In genomic region chr10:110017940-110018339, GRCh38 we compare ENCODE assay signal across 23 cellular contexts. TPM values are rescaled to one million over a fixed set of nuclear protein-coding genes. Genes with fewer than 3 reads are reported as not detected.
A peak's percentile ranks its signal among the peaks of the same experiment; 100 is the strongest.
DNase-seq lines count a peak whose midpoint lies in the region; ATAC-seq and TF ChIP-seq lines count a peak whose summit lies in the region.
"Had no signal": no experiment of that assay in that cellular context is flagged by ENCODE, and none has a peak within 500 bp of the region (broad histone marks: within the 10 kb centered on the region; RNA-seq: fewer than 3 reads in every experiment).

No MANE protein-coding gene starts in this region.

- in situ Hi-C loops in GM23248 (cut with MboI) = no loop called here

- no peaks in the 10 kb centered on the region; the same call in 1 of the 2 replicates for H3K9me2 ChIP-seq in GM23248 (ENCODE audit: insufficient read depth)

- ATAC-seq in activated naive CD8-positive, alpha-beta T cell treated with anti-CD3 and anti-CD28 coated beads, Interleukin-2, amount 50 U/mL, for 24 hours = no peak
- no peak for ATAC-seq in GM19328 (IDR thresholded peaks at IDR 0.05; ENCODE audit: unreplicated experiment)

- no peak overlapping the region for H3K4me3 Mint-ChIP-seq in activated naive CD8-positive, alpha-beta T cell
- no peak overlapping the region for H3K4me3 Mint-ChIP-seq in activated naive CD8-positive, alpha-beta T cell treated with anti-CD3 and anti-CD28 coated beads, Interleukin-2, amount 50 U/mL, for 24 hours

- 90 to 93% methylated on average over 2 of the region's 2 CpGs for WGBS in GM23248 (ENCODE audit: low coverage in 1 of 2, low lambda C conversion rate in 2 of 2, missing lambda C conversion rate in 2 of 2), 2 experiments

- peaks cover 84% of the 10 kb centered on the region for H3K4me1 Mint-ChIP-seq in activated naive CD8-positive, alpha-beta T cell (ENCODE audit: low read depth)
- peaks cover 74% of the 10 kb centered on the region for H3K4me1 Mint-ChIP-seq in activated naive CD8-positive, alpha-beta T cell treated with anti-CD3 and anti-CD28 coated beads, Interleukin-2, amount 50 U/mL, for 24 hours

- H3K36me3 Mint-ChIP-seq in activated naive CD8-positive, alpha-beta T cell = peaks cover 3% of the 10 kb centered on the region
- no peaks in the 10 kb centered on the region for H3K36me3 Mint-ChIP-seq in activated naive CD8-positive, alpha-beta T cell treated with anti-CD3 and anti-CD28 coated beads, Interleukin-2, amount 50 U/mL, for 24 hours (ENCODE audit: low read depth)

- no peak for TF ChIP-seq CTCF in neutrophil (IDR thresholded peaks at IDR 0.05)

- H3K9me3 Mint-ChIP-seq in activated naive CD8-positive, alpha-beta T cell (ENCODE audit: low read depth) = no peaks in the 10 kb centered on the region
- H3K9me3 Mint-ChIP-seq in activated naive CD8-positive, alpha-beta T cell treated with anti-CD3 and anti-CD28 coated beads, Interleukin-2, amount 50 U/mL, for 24 hours = no peaks in the 10 kb centered on the region

- no peaks in the 10 kb centered on the region for H3K36me3 ChIP-seq in GM23248 (ENCODE audit: low read depth)
- H3K36me3 ChIP-seq in neutrophil = no peaks in the 10 kb centered on the region
- H3K36me3 ChIP-seq: ascending aorta, tibial artery had no signal

- no peak overlapping the region for H2AFZ ChIP-seq in GM23248

- no peak overlapping the region for H3K27ac ChIP-seq in GM23248
- H3K27ac ChIP-seq in neutrophil = peak overlapping the region; percentile 70
- H3K27ac ChIP-seq: tibial artery had no signal

- no peaks in the 10 kb centered on the region for H3K27me3 Mint-ChIP-seq in activated naive CD8-positive, alpha-beta T cell
- no peaks in the 10 kb centered on the region for H3K27me3 Mint-ChIP-seq in activated naive CD8-positive, alpha-beta T cell treated with anti-CD3 and anti-CD28 coated beads, Interleukin-2, amount 50 U/mL, for 24 hours

- peaks cover 41% of the 10 kb centered on the region for H3K4me1 ChIP-seq in GM23248 (ENCODE audit: insufficient read depth)
- peaks cover 72 to 84% of the 10 kb centered on the region in 2 experiments for H3K4me1 ChIP-seq in neutrophil (ENCODE audit: control insufficient read depth in 1 of 2, insufficient read depth in 1 of 2, low read depth in 1 of 2, low read length in 1 of 2)

- H4K20me1 ChIP-seq in GM23248 (ENCODE audit: insufficient read depth) = peaks cover 7% of the 10 kb centered on the region

- no peaks in the 10 kb centered on the region for H3K27me3 ChIP-seq in GM23248 (replicated peaks; ENCODE audit: insufficient read depth)
- no peaks in the 10 kb centered on the region for H3K27me3 ChIP-seq in neutrophil
- H3K27me3 ChIP-seq: ascending aorta, tibial artery had no signal

- no peaks in the 10 kb centered on the region for H3K9me3 ChIP-seq in GM23248 (ENCODE audit: low read depth)
- no peaks in the 10 kb centered on the region for H3K9me3 ChIP-seq in neutrophil
- H3K9me3 ChIP-seq: ascending aorta, tibial artery had no signal

- DNase-seq in activated naive CD8-positive, alpha-beta T cell treated with anti-CD3 and anti-CD28 coated beads, Interleukin-2, amount 50 U/mL, for 24 hours = no peak
- DNase-seq in GM23248 (peak; percentile 38), fibroblast of gingiva (ENCODE audit: low read depth) (peak; percentile 27), kidney glomerular epithelial cell (lab: John Stamatoyannopoulos, UW) (no peak), KG1 (lab: John Stamatoyannopoulos, UW) (no peak)
- DNase-seq: 8988T; activated CD4-positive, alpha-beta T cell treated with anti-CD3 and anti-CD28 coated beads, Interleukin-2, amount 50 U/mL, for 48 hours; activated CD8-positive, alpha-beta memory T cell treated with anti-CD3 and anti-CD28 coated beads, Interleukin-2, amount 50 U/mL, for 4 hours; activated naive CD4-positive, alpha-beta T cell treated with anti-CD3 and anti-CD28 coated beads, Interleukin-2, amount 50 U/mL, for 16 hours; caudate nucleus; H7; head of caudate nucleus; KBM-7; mesenchymal stem cell; NCI-H1417 treated with DMSO at 0.1 percent for 48 hours; NCI-H2081 treated with DMSO at 0.1 percent for 48 hours; NCI-H226; NCI-H748 treated with DMSO at 0.1 percent for 48 hours; tibial artery had no signal

- H3K79me2 ChIP-seq in GM23248 (ENCODE audit: insufficient read depth) = peaks cover 100% of the 10 kb centered on the region

- peak overlapping the region; percentile 82 for H3K27ac Mint-ChIP-seq in activated naive CD8-positive, alpha-beta T cell
- H3K27ac Mint-ChIP-seq in activated naive CD8-positive, alpha-beta T cell treated with anti-CD3 and anti-CD28 coated beads, Interleukin-2, amount 50 U/mL, for 24 hours = no peak overlapping the region

- H3K4me2 ChIP-seq in GM23248 (ENCODE audit: unreplicated experiment) = peak overlapping the region; percentile 2

- no peak overlapping the region for H3K9ac ChIP-seq in GM23248

- H3K4me3 ChIP-seq in GM23248 (no peak overlapping the region), neutrophil (ENCODE audit: low read depth in 1 of 2, low read length in 1 of 2) (no peak overlapping the region)
- H3K4me3 ChIP-seq: ascending aorta, tibial artery had no signal

- peaks cover 25% of the 10 kb centered on the region for H3F3A ChIP-seq in GM23248 (ENCODE audit: insufficient read depth)

RNA-seq across cellular contexts. Expression of gene ADD3, which starts 10.2 kb away (rescaled TPM):
- total RNA-seq in GM23248 (2014; rRNA removed; shearing (Covaris generic)) = 128 and 1,101 TPM in 2 replicates
- 129 and 133 TPM in 2 replicates for polyA plus RNA-seq in GM23248 (2016; fragmentation: Nextera tagmentation; extraction: Ambion mirVana)

Comparison
In these comparisons a context has a peak if more than half of its experiments do, and no peak if none do; other contexts are left out.
1. DNase-seq: peak in GM23248 (single experiment) and fibroblast of gingiva (single experiment); none in activated naive CD8-positive, alpha-beta T cell treated with anti-CD3 and anti-CD28 coated beads, Interleukin-2, amount 50 U/mL, for 24 hours (single experiment), kidney glomerular epithelial cell (single experiment) and KG1 (single experiment).